ENCODE assay signal across 9 cellular contexts in the genomic region with DNA sequence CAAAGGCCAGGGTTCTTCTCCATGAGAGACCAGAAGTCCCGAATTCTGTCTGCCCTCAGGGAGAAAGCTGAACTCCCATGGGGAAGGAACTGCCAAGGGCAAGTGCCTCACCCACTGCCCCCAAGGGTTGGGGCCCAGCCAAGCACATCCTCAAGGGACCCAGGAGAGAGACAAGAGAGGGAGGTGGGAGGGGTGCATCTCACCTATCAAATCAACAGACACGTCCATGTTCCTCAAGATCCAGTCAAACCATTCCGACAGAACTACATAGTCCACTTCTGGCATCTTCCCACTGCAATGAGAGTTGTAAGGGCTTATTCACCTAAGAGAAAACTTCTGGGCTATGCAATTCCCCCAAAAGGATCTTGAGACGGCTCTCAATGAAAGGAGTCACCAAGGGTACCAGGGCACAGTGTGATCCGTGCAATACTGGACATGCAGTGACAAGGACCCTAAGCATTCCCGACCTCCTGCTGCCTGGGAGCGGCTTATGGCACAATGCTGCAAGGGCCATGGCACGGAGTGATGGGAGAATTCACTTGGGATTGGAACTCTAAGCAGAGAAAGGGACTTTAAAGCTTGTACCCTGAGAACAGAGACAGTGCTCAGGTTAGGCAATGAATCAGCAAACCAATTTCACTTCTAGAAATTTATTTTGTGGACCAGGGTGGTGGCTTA. TPM values are rescaled to one million over a fixed set of nuclear protein-coding genes. Genes with fewer than 3 reads are reported as not detected.
DNase-seq lines count a peak whose midpoint lies in the region; ATAC-seq, FAIRE-seq and TF ChIP-seq lines count a peak whose summit lies in the region.
"Had no signal": no experiment of that assay in that cellular context is flagged by ENCODE, and none has a peak within 500 bp of the region (broad histone marks: within the 10 kb centered on the region; RNA-seq: fewer than 3 reads in every experiment).

No MANE protein-coding gene starts in this region.

- no peaks in the 10 kb centered on the region for H3K9me2 ChIP-seq in hepatocyte (replicated peaks; ENCODE audit: insufficient read depth)

- H2BK15ac ChIP-seq in H9 (ENCODE audit: low read depth, low read length): no peak overlapping the region

- H3K4me1 ChIP-seq in H9 (ENCODE audit: insufficient read depth, low read length): peaks cover 3% of the 10 kb centered on the region; the same call in 1 of the 2 replicates
- H3K4me1 ChIP-seq in hepatocyte (ENCODE audit: insufficient read depth): peaks cover 15% of the 10 kb centered on the region

- no peak overlapping the region for H3T11ph ChIP-seq in H9 (ENCODE audit: low read length)

- H4K91ac ChIP-seq in H9 (ENCODE audit: insufficient read length, low read depth, low read length): no peak overlapping the region

- no peaks in the 10 kb centered on the region for H3K9me3 ChIP-seq in H9 (ENCODE audit: control insufficient read depth, low read depth, low read length)
- H3K9me3 ChIP-seq in hepatocyte (ENCODE audit: low read depth): no peaks in the 10 kb centered on the region
- no peaks in the 10 kb centered on the region for H3K9me3 ChIP-seq in WERI-Rb-1 (ENCODE audit: severe bottlenecking)
- H3K9me3 ChIP-seq: MG63 had no signal

- peaks cover 25 to 32% of the 10 kb centered on the region in 2 experiments for H3K4me1 Mint-ChIP-seq in H9

- H3K36me3 Mint-ChIP-seq in H9 (ENCODE audit: insufficient read depth in 1 of 3, low read depth in 3 of 3): peaks cover 9 to 17% (median 12%) of the 10 kb centered on the region in 3 experiments; a peak in 6 of 7 replicates

- H3K18ac ChIP-seq in H9 (ENCODE audit: insufficient read length, low read depth, low read length): no peak overlapping the region

- no peak for TF ChIP-seq CTCF in H9 (conservative IDR thresholded peaks at IDR 0.05)
- no peak for TF ChIP-seq CTCF in VCaP (conservative IDR thresholded peaks at IDR 0.05)
- TF ChIP-seq CTCF in hepatocyte (IDR thresholded peaks at IDR 0.05; ENCODE audit: poor library complexity): no peak
- TF ChIP-seq CTCF in D721Med (IDR thresholded peaks at IDR 0.05; ENCODE audit: insufficient read depth, missing control alignments): no peak
- TF ChIP-seq CTCF in WERI-Rb-1 (IDR thresholded peaks at IDR 0.05; ENCODE audit: low read depth, low read length): no peak

- no peak overlapping the region for H3K14ac ChIP-seq in H9 (ENCODE audit: insufficient read depth, low read length)

- ATAC-seq in GM19395 (IDR thresholded peaks at IDR 0.05; ENCODE audit: unreplicated experiment): no peak

- no CpG with 5 or more reads among the region's 8 CpGs for WGBS in H9 (ENCODE audit: extremely low coverage, insufficient read length, low lambda C conversion rate)
- WGBS in hepatocyte (ENCODE audit: low lambda C conversion rate, missing lambda C conversion rate): 94% methylated on average over 8 of the region's 8 CpGs

- H4K8ac ChIP-seq in H9 (replicated peaks; ENCODE audit: insufficient read length, low read depth, low read length): no peak overlapping the region

- no peak overlapping the region for H3K9ac ChIP-seq in H9 (ENCODE audit: extremely low read depth, insufficient read length, low read length)

- H3K27ac ChIP-seq in H9 (ENCODE audit: insufficient read length, low read depth, low read length): no peak overlapping the region
- H3K27ac ChIP-seq in VCaP: peak overlapping the region; percentile 98
- H3K27ac ChIP-seq in hepatocyte: peak overlapping the region; percentile 99
- H3K27ac ChIP-seq in skin epidermis: peak overlapping the region; percentile 48 to 99 (median 88)
- H3K27ac ChIP-seq in WERI-Rb-1: no peak overlapping the region

- no peaks in the 10 kb centered on the region for H3K79me2 ChIP-seq in H9 (ENCODE audit: insufficient read depth, low read length)
- no peaks in the 10 kb centered on the region for H3K79me2 ChIP-seq in hepatocyte

- no peak overlapping the region for H2BK20ac ChIP-seq in H9 (ENCODE audit: low read depth, low read length, poor library complexity, severe bottlenecking)

- H3K79me1 ChIP-seq in H9 (ENCODE audit: insufficient read depth, low read depth, low read length, poor library complexity, severe bottlenecking): no peaks in the 10 kb centered on the region

- no peak overlapping the region for H4K5ac ChIP-seq in H9 (ENCODE audit: insufficient read length, low read depth, low read length)

- H3K27ac Mint-ChIP-seq in H9: peak overlapping the region; percentile 36 to 64 (median 59); a peak in 2 of 7 replicates

- H3K9me3 Mint-ChIP-seq in H9: peaks cover 2 to 3% of the 10 kb centered on the region in 2 experiments; a peak in 2 of 5 replicates

- no peak for DNase-seq in H9
- no peak for DNase-seq in hepatocyte (ENCODE audit: low spot score)
- DNase-seq in D721Med (ENCODE audit: insufficient read length, low spot score): no peak
- no peak for DNase-seq in GM19239 (ENCODE audit: insufficient read length, low spot score)
- no peak for DNase-seq in WERI-Rb-1

- no peak overlapping the region for H2BK120ac ChIP-seq in H9 (ENCODE audit: low read depth, low read length, poor library complexity, severe bottlenecking)

- H2AFZ ChIP-seq in H9 (ENCODE audit: low read length) (no peak overlapping the region), hepatocyte (peak overlapping the region; percentile 24)

- H3K27me3 Mint-ChIP-seq in H9 (ENCODE audit: low read depth): peaks cover 7% of the 10 kb centered on the region

- H3K27me3 ChIP-seq in H9 (ENCODE audit: insufficient read depth, low read length) (no peaks in the 10 kb centered on the region), hepatocyte (no peaks in the 10 kb centered on the region), WERI-Rb-1 (ENCODE audit: insufficient read depth, low read depth, severe bottlenecking) (no peaks in the 10 kb centered on the region)
- H3K27me3 ChIP-seq: MG63 had no signal

- no peak overlapping the region for H3K23ac ChIP-seq in H9 (ENCODE audit: insufficient read length, low read depth, low read length)

- H3K4me3 Mint-ChIP-seq in H9: no peak overlapping the region

- H4K20me1 ChIP-seq in H9 (ENCODE audit: control insufficient read depth, insufficient read depth, insufficient read length) (no peaks in the 10 kb centered on the region), hepatocyte (ENCODE audit: insufficient read depth, poor library complexity, severe bottlenecking) (no peaks in the 10 kb centered on the region)

- no peak overlapping the region for H2BK12ac ChIP-seq in H9 (ENCODE audit: insufficient read length, low read depth, low read length)

- no peak overlapping the region for H2AK5ac ChIP-seq in H9 (ENCODE audit: insufficient read length, low read length)

- H2BK5ac ChIP-seq in H9 (ENCODE audit: insufficient read length, low read length): no peak overlapping the region

- H3K56ac ChIP-seq in H9 (ENCODE audit: insufficient read length, low read depth, low read length): no peak overlapping the region

- H3K4me3 ChIP-seq in hepatocyte (no peak overlapping the region), skin epidermis (peak overlapping the region in 1 of 7 experiments; percentile 9), WERI-Rb-1 (ENCODE audit: low read depth, low read length) (no peak overlapping the region)
- H3K4me3 ChIP-seq: MG63 had no signal

- H3K23me2 ChIP-seq in H9 (ENCODE audit: insufficient read length, low read depth, low read length, poor library complexity, severe bottlenecking): no peaks in the 10 kb centered on the region

- H3K36me3 ChIP-seq in hepatocyte (replicated peaks; ENCODE audit: insufficient read depth, low read depth): no peaks in the 10 kb centered on the region
- H3K36me3 ChIP-seq in WERI-Rb-1: no peaks in the 10 kb centered on the region
- H3K36me3 ChIP-seq: MG63 had no signal

- H3K4me2 ChIP-seq in H9 (ENCODE audit: insufficient read depth, insufficient read length, low read length): no peak overlapping the region
- peak overlapping the region; percentile 57 for H3K4me2 ChIP-seq in hepatocyte

- no peak for FAIRE-seq in D721Med (lab: Jason Lieb, UNC)
- no peak for FAIRE-seq in GM19239 (lab: Jason Lieb, UNC)

- H3K4ac ChIP-seq in H9 (ENCODE audit: low read depth, low read length): no peak overlapping the region

RNA-seq across cellular contexts. Expression of a gene that starts 32.2 kb away (rescaled TPM):
- total RNA-seq in H9 (2021) (5.2 and 6.3 TPM in 2 replicates), hepatocyte (14.3 and 15.9 TPM in 2 replicates)
- 10.1 and 12.5 TPM in 2 replicates for polyA plus RNA-seq in hepatocyte

RNA-seq across cellular contexts. Expression of a gene that starts 34.7 kb away (rescaled TPM):
- total RNA-seq in H9 (2021): 23.1 and 25.9 TPM in 2 replicates
- 39.9 and 69.1 TPM in 2 replicates for total RNA-seq in hepatocyte
- polyA plus RNA-seq in hepatocyte: 50.7 and 53.5 TPM in 2 replicates

RNA-seq across cellular contexts. Expression of a gene that starts 48.5 kb away (rescaled TPM):
- total RNA-seq in H9 (2021) (2.1 and 2.6 TPM in 2 replicates), hepatocyte (1.4 TPM in 1 of 2 replicates, not detected in the other)
- polyA plus RNA-seq in hepatocyte: 1.8 and 2.9 TPM in 2 replicates

Comparison
In these comparisons a context has a peak if more than half of its experiments do, and no peak if none do; other contexts are left out.
1. H3K27ac ChIP-seq: peak in VCaP (single experiment), hepatocyte (single experiment) and skin epidermis (21 of 21); none in H9 (single experiment) and WERI-Rb-1 (single experiment).